Comparison of ENCODE assay signal across 19 cellular contexts in genomic region chr16:81164481-81164880, GRCh38.
"Had no signal": no experiment of that assay in that cellular context is flagged by ENCODE, and none has a peak within 500 bp of the region (broad histone marks: within the 10 kb centered on the region; RNA-seq: fewer than 3 reads in every experiment).

No MANE protein-coding gene starts in this region.

- ATAC-seq: gastrocnemius medialis, left lung, lower lobe of right lung had no signal

- H3K27ac ChIP-seq: dorsolateral prefrontal cortex, gastrocnemius medialis, left lung, lower lobe of right lung, right atrium auricular region, sigmoid colon, skin epidermis, stomach, thoracic aorta had no signal

- H3K27me3 ChIP-seq: dorsolateral prefrontal cortex, gastrocnemius medialis, left lung, right atrium auricular region, sigmoid colon, stomach had no signal

- DNase-seq: cortex of kidney; dorsolateral prefrontal cortex; effector CD8-positive, alpha-beta T cell; gastrocnemius medialis; islet precursor cell; left lung; lower lobe of right lung; midbrain; naive B cell; sigmoid colon; stimulated activated CD4-positive, alpha-beta T cell treated with anti-CD3 and anti-CD28 coated beads, Interleukin-12 subunit alpha, Interleukin-12 subunit beta, amount 100 ng/mL, for 4 hours; stimulated activated naive CD4-positive, alpha-beta T cell; stomach; substantia nigra had no signal

- H3K4me3 ChIP-seq: dorsolateral prefrontal cortex, gastrocnemius medialis, left lung, lower lobe of right lung, right atrium auricular region, sigmoid colon, skin epidermis, stomach, thoracic aorta had no signal

- H3K4me1 Mint-ChIP-seq: memory B cell, naive B cell had no signal

- H3K9me3 Mint-ChIP-seq: memory B cell, type B pancreatic cell had no signal

- H3K36me3 Mint-ChIP-seq: memory B cell, naive B cell, type B pancreatic cell had no signal

- H3K36me3 ChIP-seq: gastrocnemius medialis, left lung, lower lobe of right lung, right atrium auricular region, sigmoid colon, stomach, thoracic aorta had no signal

- H3K27ac Mint-ChIP-seq: memory B cell, naive B cell, type B pancreatic cell had no signal

- H3K4me1 ChIP-seq: gastrocnemius medialis, left lung, lower lobe of right lung, right atrium auricular region, sigmoid colon, stomach had no signal

- H3K4me3 Mint-ChIP-seq: memory B cell, naive B cell, type B pancreatic cell had no signal

- H3K9me3 ChIP-seq: gastrocnemius medialis, left lung, lower lobe of right lung, right atrium auricular region, sigmoid colon, thoracic aorta had no signal
